12 cellular contexts compared by ENCODE assay signal in the genomic region with DNA sequence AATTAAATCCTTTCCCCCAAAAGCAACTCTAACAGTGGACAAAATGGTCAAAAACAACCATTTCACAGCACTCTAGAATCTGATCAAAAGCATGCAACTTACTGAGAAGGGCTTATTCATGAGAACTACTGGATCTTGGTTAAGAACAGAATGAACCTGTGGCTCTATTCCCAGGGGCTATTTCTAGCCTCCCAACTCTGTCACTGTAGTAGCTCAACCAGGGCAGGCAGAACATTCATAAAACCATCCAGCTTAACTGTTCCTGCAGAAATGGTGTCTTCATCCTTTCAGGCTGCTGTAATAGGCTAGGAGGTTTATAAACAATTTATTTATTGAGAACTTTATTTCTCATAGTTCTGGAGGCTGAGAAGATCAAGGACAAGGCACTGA.
"Had no signal": no experiment of that assay in that cellular context is flagged by ENCODE, and none has a peak within 500 bp of the region (broad histone marks: within the 10 kb centered on the region; RNA-seq: fewer than 3 reads in every experiment).

No MANE protein-coding gene starts in this region.

- H3K27me3 Mint-ChIP-seq: activated naive CD8-positive, alpha-beta T cell treated with anti-CD3 and anti-CD28 coated beads, Interleukin-2, amount 50 U/mL, for 24 hours; natural killer cell treated with Interleukin-12 subunit alpha and Interleukin-12 subunit beta and Interleukin-15 and Interleukin-18, amount 100 ng/mL, for 72 hours; progenitor cell of endocrine pancreas; stimulated activated naive CD8-positive, alpha-beta T cell treated with anti-CD3 and anti-CD28 coated beads, Interleukin-15, amount 100 ng/mL, for 72 hours had no signal

- H3K4me3 Mint-ChIP-seq: activated naive CD8-positive, alpha-beta T cell treated with anti-CD3 and anti-CD28 coated beads, Interleukin-2, amount 50 U/mL, for 24 hours; natural killer cell treated with Interleukin-12 subunit alpha and Interleukin-12 subunit beta and Interleukin-15 and Interleukin-18, amount 100 ng/mL, for 72 hours; stimulated activated naive CD8-positive, alpha-beta T cell treated with anti-CD3 and anti-CD28 coated beads, Interleukin-15, amount 100 ng/mL, for 72 hours had no signal

- ATAC-seq: activated naive CD8-positive, alpha-beta T cell treated with anti-CD3 and anti-CD28 coated beads, Interleukin-2, amount 50 U/mL, for 24 hours; esophagus mucosa; natural killer cell treated with Interleukin-12 subunit alpha and Interleukin-12 subunit beta and Interleukin-15 and Interleukin-18, amount 100 ng/mL, for 72 hours; sciatic nerve; stimulated activated naive CD8-positive, alpha-beta T cell treated with anti-CD3 and anti-CD28 coated beads, Interleukin-15, amount 100 ng/mL, for 72 hours had no signal

- DNase-seq: activated CD4-positive, alpha-beta T cell treated with anti-CD3 and anti-CD28 coated beads, Interleukin-2, amount 50 U/mL, for 1 hour; activated naive CD4-positive, alpha-beta T cell treated with Interleukin-2 at 50 U/mL for 16 hours; activated naive CD8-positive, alpha-beta T cell treated with anti-CD3 and anti-CD28 coated beads, Interleukin-2, amount 50 U/mL, for 24 hours; activated T-cell treated with anti-CD3 and anti-CD28 coated beads for 4 hours; caudate nucleus; nucleus accumbens; stimulated activated CD4-positive, alpha-beta T cell treated with anti-CD3 and anti-CD28 coated beads, Interleukin-1b, Interleukin-23, amount 100 ng/mL, for 48 hours; stimulated activated naive CD8-positive, alpha-beta T cell treated with anti-CD3 and anti-CD28 coated beads, Interleukin-15, amount 100 ng/mL, for 72 hours had no signal

- H3K4me1 Mint-ChIP-seq: activated naive CD8-positive, alpha-beta T cell treated with anti-CD3 and anti-CD28 coated beads, Interleukin-2, amount 50 U/mL, for 24 hours; stimulated activated naive CD8-positive, alpha-beta T cell treated with anti-CD3 and anti-CD28 coated beads, Interleukin-15, amount 100 ng/mL, for 72 hours had no signal

- H3K27ac Mint-ChIP-seq: activated naive CD8-positive, alpha-beta T cell treated with anti-CD3 and anti-CD28 coated beads, Interleukin-2, amount 50 U/mL, for 24 hours; natural killer cell treated with Interleukin-12 subunit alpha and Interleukin-12 subunit beta and Interleukin-15 and Interleukin-18, amount 100 ng/mL, for 72 hours; progenitor cell of endocrine pancreas; stimulated activated naive CD8-positive, alpha-beta T cell treated with anti-CD3 and anti-CD28 coated beads, Interleukin-15, amount 100 ng/mL, for 72 hours had no signal

- H3K36me3 Mint-ChIP-seq: natural killer cell treated with Interleukin-12 subunit alpha and Interleukin-12 subunit beta and Interleukin-15 and Interleukin-18, amount 100 ng/mL, for 72 hours had no signal
